14 cellular contexts compared by ENCODE assay signal in genomic region chr22:46477967-46478635, GRCh38. TPM values are rescaled to one million over a fixed set of nuclear protein-coding genes. Genes with fewer than 3 reads are reported as not detected.
DNase-seq lines count a peak whose midpoint lies in the region; ATAC-seq and TF ChIP-seq lines count a peak whose summit lies in the region.
"Had no signal": no experiment of that assay in that cellular context is flagged by ENCODE, and none has a peak within 500 bp of the region (broad histone marks: within the 10 kb centered on the region; RNA-seq: fewer than 3 reads in every experiment).

No MANE protein-coding gene starts in this region.

- H3K4me3 ChIP-seq in DND-41 (ENCODE audit: low read depth in 1 of 2, low read length in 2 of 2) (no peak overlapping the region), LNCaP clone FGC (ENCODE audit: low read depth, low read length) (no peak overlapping the region), neuronal stem cell (ENCODE audit: low read length in 2 of 2) (no peak overlapping the region)

- no peaks in the 10 kb centered on the region for H3K36me3 ChIP-seq in DND-41 (ENCODE audit: insufficient read depth, low read length)
- H3K36me3 ChIP-seq in neuronal stem cell (replicated peaks in 1 of 2; ENCODE audit: control insufficient read depth in 2 of 2, insufficient read depth in 2 of 2, low read length in 2 of 2) = no peaks in the 10 kb centered on the region

- peak overlapping the region; percentile 1 for H3K23ac ChIP-seq in neuronal stem cell (ENCODE audit: low read depth, low read length, poor library complexity)

- no peak for TF ChIP-seq CTCF in DND-41 (IDR thresholded peaks at IDR 0.05; ENCODE audit: borderline replicate concordance, extremely low read depth, low read length, poor library complexity, severe bottlenecking)
- TF ChIP-seq CTCF in LNCaP clone FGC (IDR thresholded peaks at IDR 0.05; ENCODE audit: control insufficient read depth, extremely low read depth, insufficient read depth) = no peak
- TF ChIP-seq CTCF in endothelial cell (IDR thresholded peaks at IDR 0.05; ENCODE audit: unreplicated experiment) = no peak

- H2BK120ac ChIP-seq in neuronal stem cell (ENCODE audit: low read depth, low read length) = no peak overlapping the region

- H2BK12ac ChIP-seq in neuronal stem cell (ENCODE audit: low read length) = no peak overlapping the region

- H3K4me2 ChIP-seq in DND-41 (ENCODE audit: insufficient read depth, low read length) (0 out of 2 replicates have a peak overlapping the region, but pooled peaks have one; percentile 17), neuronal stem cell (ENCODE audit: insufficient read depth, low read length, poor library complexity, severe bottlenecking) (no peak overlapping the region)

- H3K9me3 ChIP-seq in DND-41 (ENCODE audit: insufficient read depth, low read length, severe bottlenecking) = peaks cover 3% of the 10 kb centered on the region
- H3K9me3 ChIP-seq in neuronal stem cell (replicated peaks in 1 of 2; ENCODE audit: control insufficient read depth in 2 of 2, insufficient read depth in 1 of 2, low read depth in 1 of 2, low read length in 2 of 2) = peaks cover 6 to 23% of the 10 kb centered on the region in 2 donors

- H3K9me3 Mint-ChIP-seq in endothelial cell (ENCODE audit: unreplicated experiment) = no peaks in the 10 kb centered on the region
- H3K9me3 Mint-ChIP-seq: CD4-positive, alpha-beta T cell had no signal

- H3K27me3 Mint-ChIP-seq in endothelial cell (ENCODE audit: unreplicated experiment) = peaks cover 2% of the 10 kb centered on the region

- H3K79me2 ChIP-seq in DND-41 (ENCODE audit: insufficient read depth, low read length) = no peaks in the 10 kb centered on the region

- H3K27ac Mint-ChIP-seq in endothelial cell (ENCODE audit: unreplicated experiment) = peak overlapping the region; percentile 57
- H3K27ac Mint-ChIP-seq: CD4-positive, alpha-beta T cell had no signal

- peaks cover 37% of the 10 kb centered on the region for H3K4me1 Mint-ChIP-seq in endothelial cell (ENCODE audit: unreplicated experiment)

- H3K14ac ChIP-seq in neuronal stem cell (ENCODE audit: low read length) = no peak overlapping the region

- H3K27me3 ChIP-seq in DND-41 (ENCODE audit: insufficient read depth, low read length, poor library complexity) (peaks cover 4% of the 10 kb centered on the region), neuronal stem cell (ENCODE audit: control insufficient read depth in 3 of 3, insufficient read depth in 3 of 3, low read depth in 1 of 3, low read length in 3 of 3) (no peaks in the 10 kb centered on the region)

- no peaks in the 10 kb centered on the region for H3K36me3 Mint-ChIP-seq in endothelial cell (ENCODE audit: low read depth, unreplicated experiment)

- DNase-seq in DND-41 = no peak
- DNase-seq in LNCaP clone FGC (ENCODE audit: low read depth) = peak; percentile 2
- no peak for DNase-seq in endothelial cell (ENCODE audit: low spot score)
- no peak for DNase-seq in neuronal stem cell (ENCODE audit: low spot score)
- no peak for DNase-seq in NCI-H345 (lab: John Stamatoyannopoulos, UW)
- DNase-seq in activated effector memory CD4-positive, alpha-beta T cell treated with anti-CD3 and anti-CD28 coated beads, Interleukin-2, amount 50 U/mL, for 16 hours = no peak
- DNase-seq: CD4-positive, alpha-beta T cell; DMS79; EL; GDM1; GOT3; H9 had no signal

- H2BK15ac ChIP-seq in neuronal stem cell (ENCODE audit: low read length) = no peak overlapping the region

- ATAC-seq in DND-41 (ENCODE audit: insufficient read depth, low read depth) (no peak), GM21528 (IDR thresholded peaks at IDR 0.05; ENCODE audit: low FRiP score, unreplicated experiment) (no peak)

- H3K4me3 Mint-ChIP-seq in endothelial cell (ENCODE audit: unreplicated experiment) = no peak overlapping the region
- H3K4me3 Mint-ChIP-seq: B cell; CD4-positive, alpha-beta T cell; H9 had no signal

- H2AFZ ChIP-seq in DND-41 (ENCODE audit: low read depth, low read length) = no peak overlapping the region
- no peak overlapping the region for H2AFZ ChIP-seq in neuronal stem cell (ENCODE audit: low read length)

- H3K9ac ChIP-seq in DND-41 (ENCODE audit: low read depth, low read length) (no peak overlapping the region), neuronal stem cell (ENCODE audit: low read depth, low read length, poor library complexity) (no peak overlapping the region)

- peak overlapping the region; percentile 78 for H2AK5ac ChIP-seq in neuronal stem cell (ENCODE audit: low read depth, low read length)

- H4K20me1 ChIP-seq in DND-41 (ENCODE audit: insufficient read depth, low read length) = no peaks in the 10 kb centered on the region

- H4K8ac ChIP-seq in neuronal stem cell (ENCODE audit: low read depth, low read length) = no peak overlapping the region

- WGBS in neuronal stem cell (ENCODE audit: extremely low coverage in 2 of 2, insufficient read length in 2 of 2, insufficient replicate concordance in 1 of 2), 2 donors = no CpG with 5 or more reads among the region's 21 CpGs

- no peaks in the 10 kb centered on the region for H3K79me1 ChIP-seq in neuronal stem cell (ENCODE audit: low read depth, low read length)

- peak overlapping the region; percentile 52 for H3K18ac ChIP-seq in neuronal stem cell (ENCODE audit: low read length)

- no peak overlapping the region for H2BK5ac ChIP-seq in neuronal stem cell (ENCODE audit: low read length)

- H3K4me1 ChIP-seq in DND-41 (ENCODE audit: insufficient read depth, low read length) (peaks cover 15% of the 10 kb centered on the region), neuronal stem cell (ENCODE audit: control insufficient read depth in 2 of 2, insufficient read depth in 1 of 2, low read depth in 1 of 2, low read length in 2 of 2) (peaks cover 6 to 9% of the 10 kb centered on the region in 2 donors)

- H3K27ac ChIP-seq in DND-41 (ENCODE audit: low read length) (no peak overlapping the region), neuronal stem cell (replicated peaks; ENCODE audit: low read length) (no peak overlapping the region)

- no peak overlapping the region for H4K91ac ChIP-seq in neuronal stem cell (ENCODE audit: low read depth, low read length, poor library complexity)

- no peak overlapping the region for H3K4ac ChIP-seq in neuronal stem cell (ENCODE audit: low read length)

RNA-seq across cellular contexts. Expression of gene CELSR1, which starts 59.3 kb away (rescaled TPM):
- total RNA-seq in endothelial cell (ENCODE audit: unreplicated experiment) = 7.7 TPM
- polyA plus RNA-seq in neuronal stem cell (2013, experiment 1 of 2) = 6.6 TPM
- polyA plus RNA-seq in neuronal stem cell (2013, experiment 2 of 2) = 7.3 TPM
